In genomic region chr13:94120878-94121277, GRCh38 we compare ENCODE assay signal across 15 cellular contexts.
DNase-seq lines count a peak whose midpoint lies in the region; ATAC-seq and TF ChIP-seq lines count a peak whose summit lies in the region.
"Had no signal": no experiment of that assay in that cellular context is flagged by ENCODE, and none has a peak within 500 bp of the region (broad histone marks: within the 10 kb centered on the region; RNA-seq: fewer than 3 reads in every experiment).

No MANE protein-coding gene starts in this region.

- H2BK15ac ChIP-seq in mesenchymal stem cell (ENCODE audit: low read depth, poor library complexity, severe bottlenecking) = no peak overlapping the region

- H2AFZ ChIP-seq in mesenchymal stem cell (ENCODE audit: low read depth, low read length) = no peak overlapping the region

- CTCF ChIA-PET in HEK293T (lab: Yijun Ruan, JAX) = no interaction called here

- no peaks in the 10 kb centered on the region for H3K9me3 ChIP-seq in mesenchymal stem cell (ENCODE audit: control insufficient read depth, low read length)
- H3K9me3 ChIP-seq: BLaER1, Caco-2 had no signal

- H3K4ac ChIP-seq in mesenchymal stem cell (ENCODE audit: low read depth in 1 of 2, low read length in 2 of 2) = no peak overlapping the region

- H2AK5ac ChIP-seq in mesenchymal stem cell (ENCODE audit: low read length, severe bottlenecking) = peak overlapping the region; percentile 64

- H4K91ac ChIP-seq in mesenchymal stem cell (ENCODE audit: low read length) = peak overlapping the region; percentile 34

- H3K79me1 ChIP-seq in mesenchymal stem cell (replicated peaks; ENCODE audit: low read length, poor library complexity, severe bottlenecking) = no peaks in the 10 kb centered on the region

- no peak overlapping the region for H3K23ac ChIP-seq in mesenchymal stem cell (ENCODE audit: low read length in 2 of 2)

- peaks cover 10% of the 10 kb centered on the region for H3K4me1 ChIP-seq in mesenchymal stem cell (ENCODE audit: control insufficient read depth, insufficient read depth, low read depth, low read length)
- H3K4me1 ChIP-seq: BLaER1, Caco-2 had no signal

- H3K14ac ChIP-seq in mesenchymal stem cell (ENCODE audit: low read length in 2 of 2) = no peak overlapping the region

- no peak for ATAC-seq in GM21619 (IDR thresholded peaks at IDR 0.05; ENCODE audit: unreplicated experiment)
- ATAC-seq in HG03439 (IDR thresholded peaks at IDR 0.05; ENCODE audit: unreplicated experiment) = no peak
- ATAC-seq: GM12878 had no signal

- peak overlapping the region in 1 of 2 experiments; percentile 19 for H3K18ac ChIP-seq in mesenchymal stem cell (ENCODE audit: low read depth in 1 of 2, low read length in 2 of 2)

- POLR2A ChIA-PET in HEK293T (lab: Yijun Ruan, JAX) = no interaction called here

- no peak overlapping the region for H4K8ac ChIP-seq in mesenchymal stem cell (ENCODE audit: low read length)

- H3K36me3 ChIP-seq in mesenchymal stem cell (ENCODE audit: control insufficient read depth in 1 of 2, insufficient read depth in 2 of 2, low read depth in 1 of 2, low read length in 2 of 2) = no peaks in the 10 kb centered on the region
- H3K36me3 ChIP-seq: BLaER1 had no signal

- no peak overlapping the region for H3K4me3 ChIP-seq in mesenchymal stem cell (ENCODE audit: insufficient read depth in 1 of 2, low read depth in 1 of 2, low read length in 2 of 2)
- H3K4me3 ChIP-seq: BLaER1, GM12878 had no signal

- DNase-seq in HEK293T (ENCODE audit: extremely low spot score) = peak; percentile 18
- DNase-seq in amniotic epithelial cell (ENCODE audit: low read depth) = peak; percentile 4
- DNase-seq in mesenchymal stem cell = peak; percentile 33
- peak; percentile 76 for DNase-seq in renal cortical epithelial cell (ENCODE audit: low read depth)
- no peak for DNase-seq in midbrain (lab: John Stamatoyannopoulos, UW)
- DNase-seq: AML-193; Caco-2; CD8-positive, alpha-beta memory T cell; GOT3; H9 had no signal

- 10% methylated on average over 1 of the region's 2 CpGs for WGBS in mesenchymal stem cell

- H3K9ac ChIP-seq in mesenchymal stem cell (ENCODE audit: low read length) = no peak overlapping the region
- H3K9ac ChIP-seq: BLaER1 had no signal

- H3K27ac ChIP-seq in mesenchymal stem cell (ENCODE audit: low read length, poor library complexity, severe bottlenecking) = no peak overlapping the region
- H3K27ac ChIP-seq: BLaER1, HL-60 had no signal

- no peak overlapping the region for H2BK5ac ChIP-seq in mesenchymal stem cell (ENCODE audit: low read depth, low read length, poor library complexity, severe bottlenecking)

- H3K4me2 ChIP-seq in mesenchymal stem cell (ENCODE audit: low read length, poor library complexity, severe bottlenecking) = no peak overlapping the region
- H3K4me2 ChIP-seq: BLaER1 had no signal

- no peaks in the 10 kb centered on the region for H3K27me3 ChIP-seq in mesenchymal stem cell (ENCODE audit: control insufficient read depth in 1 of 2, insufficient read depth in 1 of 2, low read length in 2 of 2)
- H3K27me3 ChIP-seq: BLaER1 had no signal

- no peak overlapping the region for H2BK120ac ChIP-seq in mesenchymal stem cell (ENCODE audit: low read depth, low read length)

- no peak overlapping the region for H2BK12ac ChIP-seq in mesenchymal stem cell (ENCODE audit: low read length in 2 of 2)

TF ChIP-seq in HEK293T, 16 proteins besides CTCF, POLR2A, EP300 and RAD21:
- TF ChIP-seq L3MBTL2 (conservative IDR thresholded peaks at IDR 0.05) = no peak
- TF ChIP-seq SP1 (IDR thresholded peaks at IDR 0.05) = no peak
- TF ChIP-seq ELF4 (IDR thresholded peaks at IDR 0.05) = no peak
- TF ChIP-seq, protein P1, sequence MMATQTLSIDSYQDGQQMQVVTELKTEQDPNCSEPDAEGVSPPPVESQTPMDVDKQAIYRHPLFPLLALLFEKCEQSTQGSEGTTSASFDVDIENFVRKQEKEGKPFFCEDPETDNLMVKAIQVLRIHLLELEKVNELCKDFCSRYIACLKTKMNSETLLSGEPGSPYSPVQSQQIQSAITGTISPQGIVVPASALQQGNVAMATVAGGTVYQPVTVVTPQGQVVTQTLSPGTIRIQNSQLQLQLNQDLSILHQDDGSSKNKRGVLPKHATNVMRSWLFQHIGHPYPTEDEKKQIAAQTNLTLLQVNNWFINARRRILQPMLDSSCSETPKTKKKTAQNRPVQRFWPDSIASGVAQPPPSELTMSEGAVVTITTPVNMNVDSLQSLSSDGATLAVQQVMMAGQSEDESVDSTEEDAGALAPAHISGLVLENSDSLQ (IDR thresholded peaks at IDR 0.05) = no peak
- TF ChIP-seq ARNT (IDR thresholded peaks at IDR 0.05) = no peak
- TF ChIP-seq FOXK2 (IDR thresholded peaks at IDR 0.05) = no peak
- TF ChIP-seq LEF1 (IDR thresholded peaks at IDR 0.05; ENCODE audit: borderline replicate concordance) = no peak
- TF ChIP-seq BHLHE40 (IDR thresholded peaks at IDR 0.05; ENCODE audit: borderline replicate concordance) = no peak
- TF ChIP-seq ZNF384 (IDR thresholded peaks at IDR 0.05) = no peak
- TF ChIP-seq FOXM1 (IDR thresholded peaks at IDR 0.05; ENCODE audit: borderline replicate concordance) = no peak
- TF ChIP-seq CTBP1 (IDR thresholded peaks at IDR 0.05; ENCODE audit: borderline replicate concordance) = no peak
- no peak for TF ChIP-seq SUZ12 (IDR thresholded peaks at IDR 0.05)
- no peak for TF ChIP-seq FOXA1 (IDR thresholded peaks at IDR 0.05)
- TF ChIP-seq NFRKB (IDR thresholded peaks at IDR 0.05) = no peak
- no peak for TF ChIP-seq TARDBP (IDR thresholded peaks at IDR 0.05)
- no peak for TF ChIP-seq HDGF (IDR thresholded peaks at IDR 0.05; ENCODE audit: borderline replicate concordance)
